35 cellular contexts compared by ENCODE assay signal in the genomic region with DNA sequence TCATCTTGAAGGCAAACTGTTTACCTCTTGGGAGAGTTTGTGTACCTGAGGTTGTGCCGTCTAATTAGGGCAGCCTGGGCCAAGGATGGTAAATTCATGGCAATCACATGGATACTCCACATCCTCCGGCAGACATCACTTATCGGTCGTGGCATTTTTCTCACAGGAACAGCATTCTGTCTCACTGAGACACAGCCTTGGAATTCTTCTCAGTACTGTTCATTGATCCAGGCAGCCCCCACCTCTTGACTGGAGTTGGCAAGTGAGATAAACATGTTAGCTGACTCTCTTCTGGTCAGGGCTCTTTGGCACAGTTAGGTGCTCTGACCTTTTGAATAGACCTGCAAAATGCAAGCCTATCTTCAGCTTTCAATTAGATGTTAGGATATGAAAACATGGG.
"Had no signal": no experiment of that assay in that cellular context is flagged by ENCODE, and none has a peak within 500 bp of the region (broad histone marks: within the 10 kb centered on the region; RNA-seq: fewer than 3 reads in every experiment).

No MANE protein-coding gene starts in this region.

- H3K9me3 Mint-ChIP-seq: activated B cell treated with CpG ODN at 0.5 μM for 24 hours; activated naive CD4-positive, alpha-beta T cell treated with anti-CD3 and anti-CD28 coated beads, Interleukin-2, amount 50 U/mL, for 24 hours; activated naive CD8-positive, alpha-beta T cell treated with anti-CD3 and anti-CD28 coated beads for 36 hours had no signal

- H3K27ac ChIP-seq: adrenal gland, epithelial cell of prostate, esophagus squamous epithelium, gastroesophageal sphincter, WERI-Rb-1 had no signal

- H3K27ac Mint-ChIP-seq: activated B cell treated with CpG ODN at 0.5 μM for 24 hours; activated CD8-positive, alpha-beta memory T cell treated with anti-CD3 and anti-CD28 coated beads, Interleukin-2, amount 10 ng/mL, durations not matched to agents 7 days and 5 days; activated CD8-positive, alpha-beta T cell treated with anti-CD3 and anti-CD28 coated beads for 36 hours; activated naive CD4-positive, alpha-beta T cell treated with anti-CD3 and anti-CD28 coated beads for 36 hours; activated naive CD4-positive, alpha-beta T cell treated with anti-CD3 and anti-CD28 coated beads, Interleukin-2, amount 50 U/mL, for 24 hours; activated naive CD8-positive, alpha-beta T cell treated with anti-CD3 and anti-CD28 coated beads for 36 hours; activated naive CD8-positive, alpha-beta T cell treated with anti-CD3 and anti-CD28 coated beads, Interleukin-2, amount 50 U/mL, for 24 hours; activated T-helper 1 cell treated with anti-CD3 and anti-CD28 coated beads, Interleukin-12 subunit alpha, Interleukin-12 subunit beta, Interleukin-2, Interleukin-4 antibody, amounts not matched to agents 30 ng/mL and 10 ng/mL and 1 ng/mL, durations not matched to agents 14 hours and 24 hours and 36 hours; activated T-helper 2 cell treated with anti-CD3 and anti-CD28 coated beads, Interferon-gamma antibody, Interleukin-2, Interleukin-4, amounts not matched to agents 10 μg/mL and 5 μg/mL and 100 μg/mL, durations not matched to agents 14 hours and 24 hours and 36 hours; T-helper 17 cell; T-helper 2 cell treated with Interferon-gamma antibody and Interleukin-4, amounts not matched to agents 5 μg/mL and 100 μg/mL, for 36 hours had no signal

- H3K4me3 ChIP-seq: adrenal gland, esophagus squamous epithelium, gastroesophageal sphincter had no signal

- ATAC-seq: activated CD4-positive, CD25-positive, alpha-beta regulatory T cell treated with anti-CD3 and anti-CD28 coated beads, Interleukin-2, amount 50 U/mL, for 24 hours; activated CD8-positive, alpha-beta memory T cell treated with anti-CD3 and anti-CD28 coated beads, Interleukin-2, amount 10 ng/mL, durations not matched to agents 7 days and 5 days; activated CD8-positive, alpha-beta T cell treated with anti-CD3 and anti-CD28 coated beads for 36 hours; activated naive CD8-positive, alpha-beta T cell treated with anti-CD3 and anti-CD28 coated beads, Interleukin-2, amount 50 U/mL, for 24 hours; gastroesophageal sphincter; T-helper 17 cell had no signal

- H3K9me3 ChIP-seq: adrenal gland, esophagus squamous epithelium, gastroesophageal sphincter had no signal

- H3K36me3 ChIP-seq: adrenal gland, esophagus squamous epithelium, gastroesophageal sphincter, WERI-Rb-1 had no signal

- FAIRE-seq: colon, endometrium, endothelial cell of umbilical vein had no signal

- H3K27me3 Mint-ChIP-seq: activated B cell treated with CpG ODN at 0.5 μM for 24 hours; activated CD8-positive, alpha-beta memory T cell treated with anti-CD3 and anti-CD28 coated beads, Interleukin-2, amount 10 ng/mL, durations not matched to agents 7 days and 5 days; activated CD8-positive, alpha-beta T cell treated with anti-CD3 and anti-CD28 coated beads for 36 hours; activated naive CD4-positive, alpha-beta T cell treated with anti-CD3 and anti-CD28 coated beads, Interleukin-2, amount 50 U/mL, for 24 hours; activated naive CD8-positive, alpha-beta T cell treated with anti-CD3 and anti-CD28 coated beads for 36 hours; activated naive CD8-positive, alpha-beta T cell treated with anti-CD3 and anti-CD28 coated beads, Interleukin-2, amount 50 U/mL, for 24 hours; T-helper 17 cell had no signal

- H3K4me3 Mint-ChIP-seq: activated B cell treated with CpG ODN at 0.5 μM for 24 hours; activated CD8-positive, alpha-beta memory T cell treated with anti-CD3 and anti-CD28 coated beads, Interleukin-2, amount 10 ng/mL, durations not matched to agents 7 days and 5 days; activated CD8-positive, alpha-beta T cell treated with anti-CD3 and anti-CD28 coated beads for 36 hours; activated naive CD4-positive, alpha-beta T cell treated with anti-CD3 and anti-CD28 coated beads for 36 hours; activated naive CD4-positive, alpha-beta T cell treated with anti-CD3 and anti-CD28 coated beads, Interleukin-2, amount 50 U/mL, for 24 hours; activated naive CD8-positive, alpha-beta T cell treated with anti-CD3 and anti-CD28 coated beads for 36 hours; activated naive CD8-positive, alpha-beta T cell treated with anti-CD3 and anti-CD28 coated beads, Interleukin-2, amount 50 U/mL, for 24 hours; activated T-helper 1 cell treated with anti-CD3 and anti-CD28 coated beads, Interleukin-12 subunit alpha, Interleukin-12 subunit beta, Interleukin-2, Interleukin-4 antibody, amounts not matched to agents 30 ng/mL and 10 ng/mL and 1 ng/mL, durations not matched to agents 14 hours and 24 hours and 36 hours; T-helper 17 cell; T-helper 2 cell treated with Interferon-gamma antibody and Interleukin-4, amounts not matched to agents 5 μg/mL and 100 μg/mL, for 36 hours had no signal

- H3K36me3 Mint-ChIP-seq: activated CD8-positive, alpha-beta memory T cell treated with anti-CD3 and anti-CD28 coated beads, Interleukin-2, amount 10 ng/mL, durations not matched to agents 7 days and 5 days; activated naive CD4-positive, alpha-beta T cell treated with anti-CD3 and anti-CD28 coated beads, Interleukin-2, amount 50 U/mL, for 24 hours; activated naive CD8-positive, alpha-beta T cell treated with anti-CD3 and anti-CD28 coated beads for 36 hours had no signal

- DNase-seq: activated B cell treated with CpG ODN at 0.5 μM for 24 hours; activated CD4-positive, alpha-beta T cell treated with anti-CD3 and anti-CD28 coated beads for 48 hours; activated CD4-positive, alpha-beta T cell treated with anti-CD3 and anti-CD28 coated beads, Interleukin-2, amount 50 U/mL, for 1 hour; activated CD4-positive, alpha-beta T cell treated with anti-CD3 and anti-CD28 coated beads, Interleukin-2, amount 50 U/mL, for 48 hours; activated CD8-positive, alpha-beta memory T cell treated with anti-CD3 and anti-CD28 coated beads, Interleukin-2, amount 10 ng/mL, durations not matched to agents 7 days and 5 days; activated CD8-positive, alpha-beta memory T cell treated with anti-CD3 and anti-CD28 coated beads, Interleukin-2, amount 50 U/mL, for 4 hours; activated CD8-positive, alpha-beta T cell treated with anti-CD3 and anti-CD28 coated beads for 36 hours; activated effector memory CD4-positive, alpha-beta T cell treated with anti-CD3 and anti-CD28 coated beads, Interleukin-2, amount 50 U/mL, for 16 hours; activated naive CD4-positive, alpha-beta T cell treated with anti-CD3 and anti-CD28 coated beads for 36 hours; activated naive CD8-positive, alpha-beta T cell treated with anti-CD3 and anti-CD28 coated beads for 36 hours; activated naive CD8-positive, alpha-beta T cell treated with anti-CD3 and anti-CD28 coated beads, Interleukin-2, amount 50 U/mL, for 24 hours; activated T-cell treated with anti-CD3 and anti-CD28 coated beads, Interleukin-2, amount 50 U/mL, for 1 hour; activated T-cell treated with anti-CD3 and anti-CD28 coated beads, Interleukin-2, amount 50 U/mL, for 48 hours; adrenal gland; amygdala; aorta; caudate nucleus; cortex of kidney; effector CD8-positive, alpha-beta T cell; esophagus squamous epithelium; foreskin melanocyte; T-helper 1 cell; T-helper 17 cell; T1000; WERI-Rb-1 had no signal

- H3K27me3 ChIP-seq: adrenal gland, esophagus squamous epithelium, gastroesophageal sphincter had no signal

- H3K4me1 ChIP-seq: adrenal gland, gastroesophageal sphincter had no signal

- H3K4me1 Mint-ChIP-seq: activated CD8-positive, alpha-beta memory T cell treated with anti-CD3 and anti-CD28 coated beads, Interleukin-2, amount 10 ng/mL, durations not matched to agents 7 days and 5 days; activated naive CD4-positive, alpha-beta T cell treated with anti-CD3 and anti-CD28 coated beads, Interleukin-2, amount 50 U/mL, for 24 hours; activated naive CD8-positive, alpha-beta T cell treated with anti-CD3 and anti-CD28 coated beads for 36 hours; activated naive CD8-positive, alpha-beta T cell treated with anti-CD3 and anti-CD28 coated beads, Interleukin-2, amount 50 U/mL, for 24 hours; T-helper 17 cell had no signal
